14 cellular contexts compared by ENCODE assay signal in the genomic region with DNA sequence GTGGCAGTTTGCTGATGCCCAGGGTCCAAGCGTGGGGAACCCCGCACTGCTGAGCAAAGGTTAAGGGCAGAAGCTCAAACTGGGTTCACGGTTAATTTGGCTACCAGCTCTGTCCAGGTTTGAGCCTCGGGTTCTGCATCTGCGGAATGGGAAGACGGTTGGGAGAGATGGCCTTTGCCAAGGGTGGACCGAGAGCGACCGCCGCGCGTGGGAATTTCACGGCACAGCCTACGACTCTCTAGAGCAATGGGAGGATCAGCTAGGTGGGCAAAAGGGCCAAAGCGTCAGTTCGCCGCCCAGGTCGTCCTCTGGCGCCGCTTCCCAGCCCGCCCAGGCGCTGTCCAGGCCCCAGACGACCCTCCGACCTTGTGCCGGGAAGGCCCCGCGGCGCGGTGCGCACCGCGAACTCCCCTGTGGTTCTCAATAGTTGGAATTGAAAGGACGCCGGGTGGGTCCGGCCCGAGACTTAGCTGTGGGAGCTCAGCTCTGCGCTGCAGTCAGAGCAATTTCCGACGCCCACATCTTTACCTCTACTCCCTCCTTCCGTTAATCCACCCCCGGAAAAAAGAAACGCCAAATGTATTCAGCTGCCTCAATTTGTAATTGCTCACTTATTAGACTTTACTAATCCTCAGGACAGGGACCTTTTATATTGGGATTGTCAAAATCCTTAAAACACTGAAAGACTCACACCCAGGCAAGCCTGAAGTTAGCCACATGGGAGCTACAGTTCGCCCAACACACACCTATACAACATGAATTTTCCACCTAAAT. TPM values are rescaled to one million over a fixed set of nuclear protein-coding genes. Genes with fewer than 3 reads are reported as not detected.
A peak's percentile ranks its signal among the peaks of the same experiment; 100 is the strongest.
DNase-seq lines count a peak whose midpoint lies in the region; ATAC-seq, FAIRE-seq and TF ChIP-seq lines count a peak whose summit lies in the region.
"Had no signal": no experiment of that assay in that cellular context is flagged by ENCODE, and none has a peak within 500 bp of the region (broad histone marks: within the 10 kb centered on the region; RNA-seq: fewer than 3 reads in every experiment).

No MANE protein-coding gene starts in this region.

- H3K4me1 ChIP-seq in kidney (ENCODE audit: control insufficient read depth in 1 of 2, insufficient read depth in 1 of 2, low read depth in 1 of 2, low read length in 2 of 2) = peaks cover 0 to 6% of the 10 kb centered on the region in 2 donors

- no peak for DNase-seq in activated T-cell treated with anti-CD3 and anti-CD28 coated beads, Interleukin-2, amount 50 U/mL, for 4 hours
- no peak for DNase-seq in activated T-cell treated with anti-CD3 and anti-CD28 coated beads for 4 hours
- no peak for DNase-seq in activated naive CD8-positive, alpha-beta T cell treated with anti-CD3 and anti-CD28 coated beads, Interleukin-2, amount 10 ng/mL, durations not matched to agents 7 days and 5 days
- peak; percentile 65 for DNase-seq in kidney
- DNase-seq in stimulated activated effector memory CD8-positive, alpha-beta T cell treated with anti-CD3 and anti-CD28 coated beads, Interleukin-12 subunit alpha, Interleukin-12 subunit beta, amount 100 ng/mL, for 72 hours (ENCODE audit: low spot score in 2 of 2) = peak in 1 of 2 donors; percentile 46
- no peak for DNase-seq in NCI-H1436 (lab: John Stamatoyannopoulos, UW)
- no peak for DNase-seq in inferior parietal cortex (ENCODE audit: extremely low spot score)
- DNase-seq: activated CD4-positive, CD25-positive, alpha-beta regulatory T cell; NCI-H1436 treated with DMSO at 0.1 percent for 48 hours; occipital lobe had no signal

- H3K9ac ChIP-seq in kidney (ENCODE audit: low read length in 2 of 2) = no peak overlapping the region

- H3K9me3 ChIP-seq in kidney (ENCODE audit: control insufficient read depth in 1 of 2, low read length in 2 of 2) = no peaks in the 10 kb centered on the region

- no peak for ATAC-seq in activated T-cell treated with anti-CD3 and anti-CD28 coated beads, Interleukin-2, amount 50 U/mL, for 4 hours
- no peak for ATAC-seq in activated naive CD8-positive, alpha-beta T cell treated with anti-CD3 and anti-CD28 coated beads, Interleukin-2, amount 10 ng/mL, durations not matched to agents 7 days and 5 days (ENCODE audit: low read depth)
- ATAC-seq in stimulated activated effector memory CD8-positive, alpha-beta T cell treated with anti-CD3 and anti-CD28 coated beads, Interleukin-12 subunit alpha, Interleukin-12 subunit beta, amount 100 ng/mL, for 72 hours = no peak
- no peak for ATAC-seq in GM18519 (IDR thresholded peaks at IDR 0.05; ENCODE audit: low FRiP score, unreplicated experiment)
- ATAC-seq: Panc1 had no signal

- intact Hi-C loops in kidney (cut with DNase I) = no loop called here

- H3K4me1 Mint-ChIP-seq in activated T-cell treated with anti-CD3 and anti-CD28 coated beads, Interleukin-2, amount 50 U/mL, for 4 hours (ENCODE audit: low read depth) = peaks cover 56% of the 10 kb centered on the region
- peaks cover 36% of the 10 kb centered on the region for H3K4me1 Mint-ChIP-seq in activated naive CD8-positive, alpha-beta T cell treated with anti-CD3 and anti-CD28 coated beads, Interleukin-2, amount 10 ng/mL, durations not matched to agents 7 days and 5 days
- peaks cover 48% of the 10 kb centered on the region for H3K4me1 Mint-ChIP-seq in stimulated activated effector memory CD8-positive, alpha-beta T cell treated with anti-CD3 and anti-CD28 coated beads, Interleukin-12 subunit alpha, Interleukin-12 subunit beta, amount 100 ng/mL, for 72 hours

- no peak overlapping the region for H3K27ac ChIP-seq in kidney (ENCODE audit: low read depth in 2 of 2, low read length in 2 of 2)

- H3K4me3 ChIP-seq in kidney (ENCODE audit: low read length in 2 of 2) = no peak overlapping the region

- H3K27me3 Mint-ChIP-seq in activated T-cell treated with anti-CD3 and anti-CD28 coated beads, Interleukin-2, amount 50 U/mL, for 4 hours (ENCODE audit: low read depth) = peaks cover 54% of the 10 kb centered on the region
- peaks cover 61% of the 10 kb centered on the region for H3K27me3 Mint-ChIP-seq in activated naive CD8-positive, alpha-beta T cell treated with anti-CD3 and anti-CD28 coated beads, Interleukin-2, amount 10 ng/mL, durations not matched to agents 7 days and 5 days

- no peak for FAIRE-seq in kidney (lab: Jason Lieb, UNC)
- FAIRE-seq: bronchial epithelial cell, urothelium cell line had no signal

- H3K36me3 Mint-ChIP-seq in activated T-cell treated with anti-CD3 and anti-CD28 coated beads, Interleukin-2, amount 50 U/mL, for 4 hours (ENCODE audit: insufficient read depth) = no peaks in the 10 kb centered on the region
- H3K36me3 Mint-ChIP-seq in activated naive CD8-positive, alpha-beta T cell treated with anti-CD3 and anti-CD28 coated beads, Interleukin-2, amount 10 ng/mL, durations not matched to agents 7 days and 5 days = no peaks in the 10 kb centered on the region
- no peaks in the 10 kb centered on the region for H3K36me3 Mint-ChIP-seq in stimulated activated effector memory CD8-positive, alpha-beta T cell treated with anti-CD3 and anti-CD28 coated beads, Interleukin-12 subunit alpha, Interleukin-12 subunit beta, amount 100 ng/mL, for 72 hours

- H3K27ac Mint-ChIP-seq in activated naive CD8-positive, alpha-beta T cell treated with anti-CD3 and anti-CD28 coated beads, Interleukin-2, amount 10 ng/mL, durations not matched to agents 7 days and 5 days = no peak overlapping the region
- no peak overlapping the region for H3K27ac Mint-ChIP-seq in stimulated activated effector memory CD8-positive, alpha-beta T cell treated with anti-CD3 and anti-CD28 coated beads, Interleukin-12 subunit alpha, Interleukin-12 subunit beta, amount 100 ng/mL, for 72 hours

- no peaks in the 10 kb centered on the region for H3K36me3 ChIP-seq in kidney (ENCODE audit: control insufficient read depth in 1 of 2, insufficient read depth in 2 of 2, low read length in 2 of 2)

- H3K4me3 Mint-ChIP-seq in activated T-cell treated with anti-CD3 and anti-CD28 coated beads, Interleukin-2, amount 50 U/mL, for 4 hours = peak overlapping the region; percentile 94
- peak overlapping the region; percentile 96 for H3K4me3 Mint-ChIP-seq in activated naive CD8-positive, alpha-beta T cell treated with anti-CD3 and anti-CD28 coated beads, Interleukin-2, amount 10 ng/mL, durations not matched to agents 7 days and 5 days
- H3K4me3 Mint-ChIP-seq in stimulated activated effector memory CD8-positive, alpha-beta T cell treated with anti-CD3 and anti-CD28 coated beads, Interleukin-12 subunit alpha, Interleukin-12 subunit beta, amount 100 ng/mL, for 72 hours = peak overlapping the region; percentile 82

- no peaks in the 10 kb centered on the region for H3K9me3 Mint-ChIP-seq in activated T-cell treated with anti-CD3 and anti-CD28 coated beads, Interleukin-2, amount 50 U/mL, for 4 hours
- no peaks in the 10 kb centered on the region for H3K9me3 Mint-ChIP-seq in activated naive CD8-positive, alpha-beta T cell treated with anti-CD3 and anti-CD28 coated beads, Interleukin-2, amount 10 ng/mL, durations not matched to agents 7 days and 5 days
- no peaks in the 10 kb centered on the region for H3K9me3 Mint-ChIP-seq in stimulated activated effector memory CD8-positive, alpha-beta T cell treated with anti-CD3 and anti-CD28 coated beads, Interleukin-12 subunit alpha, Interleukin-12 subunit beta, amount 100 ng/mL, for 72 hours

- no peak for TF ChIP-seq CTCF in kidney (IDR thresholded peaks at IDR 0.05; ENCODE audit: borderline replicate concordance, extremely low read depth, insufficient read depth)

- POLR2A ChIA-PET in activated naive CD8-positive, alpha-beta T cell treated with anti-CD3 and anti-CD28 coated beads, Interleukin-2, amount 10 ng/mL, durations not matched to agents 7 days and 5 days (lab: Charles Lee) = interaction anchor here (2.0 kb wide), 1 partner anchor 100 kb away, joined by 4 read pairs; no protein-coding TSS in a partner anchor

RNA-seq across cellular contexts. Expression of a gene that starts 2.5 kb away (rescaled TPM):
- 10 to 100 TPM; 12.3 to 17.1 (median 13.5) TPM for total RNA-seq in activated T-cell treated with anti-CD3 and anti-CD28 coated beads, Interleukin-2, amount 50 U/mL, for 4 hours
- 10 to 100 TPM in 1 of 2 experiments, 1 to 10 TPM in 1; 9.3 to 10.0 TPM for total RNA-seq in activated naive CD8-positive, alpha-beta T cell treated with anti-CD3 and anti-CD28 coated beads, Interleukin-2, amount 10 ng/mL, durations not matched to agents 7 days and 5 days
- 5.3 TPM for total RNA-seq in kidney
- 4.8 TPM for polyA plus RNA-seq in kidney (ENCODE audit: insufficient read depth, low read depth, low replicate concordance)
